In genomic region chr2:216992056-216992455, GRCh38 we compare ENCODE assay signal across 26 cellular contexts.
DNase-seq lines count a peak whose midpoint lies in the region; ATAC-seq and TF ChIP-seq lines count a peak whose summit lies in the region.
"Had no signal": no experiment of that assay in that cellular context is flagged by ENCODE, and none has a peak within 500 bp of the region (broad histone marks: within the 10 kb centered on the region; RNA-seq: fewer than 3 reads in every experiment).

No MANE protein-coding gene starts in this region.

- H3K27ac Mint-ChIP-seq in mesothelial cell of epicardium = peak overlapping the region; percentile 81
- H3K27ac Mint-ChIP-seq in T-helper 17 cell = no peak overlapping the region
- H3K27ac Mint-ChIP-seq in neural progenitor cell = no peak overlapping the region
- H3K27ac Mint-ChIP-seq: CD4-positive, alpha-beta T cell; stimulated activated naive CD8-positive, alpha-beta T cell treated with anti-CD3 and anti-CD28 coated beads, Interleukin-15, Interleukin-2, amounts not matched to agents 100 ng/mL and 50 ng/mL, for 24 hours had no signal

- H3K9me3 Mint-ChIP-seq in mesothelial cell of epicardium (peaks cover 14% of the 10 kb centered on the region), neural progenitor cell (no peaks in the 10 kb centered on the region)
- H3K9me3 Mint-ChIP-seq: CD4-positive, alpha-beta T cell; stimulated activated naive CD8-positive, alpha-beta T cell treated with anti-CD3 and anti-CD28 coated beads, Interleukin-15, Interleukin-2, amounts not matched to agents 100 ng/mL and 50 ng/mL, for 24 hours had no signal

- no peaks in the 10 kb centered on the region for H3K36me3 Mint-ChIP-seq in mesothelial cell of epicardium
- H3K36me3 Mint-ChIP-seq in T-helper 17 cell (ENCODE audit: low read depth) = no peaks in the 10 kb centered on the region
- no peaks in the 10 kb centered on the region for H3K36me3 Mint-ChIP-seq in neural progenitor cell

- H3K4me1 Mint-ChIP-seq in mesothelial cell of epicardium = peaks cover 24% of the 10 kb centered on the region
- no peaks in the 10 kb centered on the region for H3K4me1 Mint-ChIP-seq in T-helper 17 cell
- peaks cover 6% of the 10 kb centered on the region for H3K4me1 Mint-ChIP-seq in neural progenitor cell

- H3K36me3 ChIP-seq in right atrium auricular region (no peaks in the 10 kb centered on the region), testis (ENCODE audit: low read depth, missing control alignments) (no peaks in the 10 kb centered on the region), neural progenitor cell (no peaks in the 10 kb centered on the region)
- H3K36me3 ChIP-seq: lower lobe of right lung, thyroid gland had no signal

- no peaks in the 10 kb centered on the region for H3K79me2 ChIP-seq in neural progenitor cell (ENCODE audit: low read depth)

- DNase-seq in Right ventricle myocardium superior = peak; percentile 60
- DNase-seq in right atrium auricular region (ENCODE audit: low spot score) = no peak
- DNase-seq in choroid plexus epithelial cell (ENCODE audit: low read depth) = peak; percentile 52
- no peak for DNase-seq in mesothelial cell of epicardium (ENCODE audit: low spot score in 2 of 2, unreplicated experiment in 2 of 2)
- DNase-seq in testis = peak; percentile 34
- no peak for DNase-seq in T-helper 17 cell
- no peak for DNase-seq in neural progenitor cell (ENCODE audit: low spot score)
- DNase-seq: activated CD4-positive, alpha-beta T cell treated with anti-CD3 and anti-CD28 coated beads for 4 hours; activated CD8-positive, alpha-beta memory T cell treated with anti-CD3 and anti-CD28 coated beads for 24 hours; activated gamma-delta T cell; activated T-cell treated with anti-CD3 and anti-CD28 coated beads, Interleukin-2, amount 50 U/mL, for 1 hour; CD4-positive, alpha-beta T cell; dorsolateral prefrontal cortex; H7; lower lobe of right lung; NCI-H2107; NCI-H524; PC-9; SHP77; T-helper 9 cell; thyroid gland had no signal

- intact Hi-C loops in Right ventricle myocardium superior (cut with DNase I) (no loop called here), testis (cut with DNase I; ENCODE audit: low total_unique reads) (no loop called here)

- no peak overlapping the region for H3K9ac ChIP-seq in neural progenitor cell
- H3K9ac ChIP-seq: KMS-11 had no signal

- no peak overlapping the region for H3K4me2 ChIP-seq in neural progenitor cell
- H3K4me2 ChIP-seq: KMS-11, PC-9 had no signal

- H3F3A ChIP-seq in neural progenitor cell (ENCODE audit: low read depth) = no peaks in the 10 kb centered on the region

- 57 to 63% methylated on average over 2 of the region's 2 CpGs for WGBS in testis, 2 donors

- TF ChIP-seq CTCF in right atrium auricular region (IDR thresholded peaks at IDR 0.05) (no peak), choroid plexus epithelial cell (conservative IDR thresholded peaks at IDR 0.05; ENCODE audit: low read depth, low read length) (no peak), mesothelial cell of epicardium (IDR thresholded peaks at IDR 0.05; ENCODE audit: unreplicated experiment) (no peak), testis (IDR thresholded peaks at IDR 0.05) (no peak), neural progenitor cell (IDR thresholded peaks at IDR 0.05) (no peak)

- no peaks in the 10 kb centered on the region for H3K27me3 Mint-ChIP-seq in mesothelial cell of epicardium (ENCODE audit: low read depth)
- peaks cover 4% of the 10 kb centered on the region for H3K27me3 Mint-ChIP-seq in T-helper 17 cell
- peaks cover 2% of the 10 kb centered on the region for H3K27me3 Mint-ChIP-seq in neural progenitor cell (ENCODE audit: insufficient read depth, low read depth)
- H3K27me3 Mint-ChIP-seq: CD4-positive, alpha-beta T cell had no signal

- no peak for TF ChIP-seq POLR2A in testis (IDR thresholded peaks at IDR 0.05)

- H3K4me3 Mint-ChIP-seq in mesothelial cell of epicardium = no peak overlapping the region
- H3K4me3 Mint-ChIP-seq in T-helper 17 cell = no peak overlapping the region
- H3K4me3 Mint-ChIP-seq in neural progenitor cell = no peak overlapping the region
- H3K4me3 Mint-ChIP-seq: CD4-positive, alpha-beta T cell; neural crest cell; stimulated activated naive CD8-positive, alpha-beta T cell treated with anti-CD3 and anti-CD28 coated beads, Interleukin-15, Interleukin-2, amounts not matched to agents 100 ng/mL and 50 ng/mL, for 24 hours had no signal

- H3K4me1 ChIP-seq in right atrium auricular region (peaks cover 0 to 27% of the 10 kb centered on the region in 2 donors), testis (no peaks in the 10 kb centered on the region), neural progenitor cell (peaks cover 16% of the 10 kb centered on the region)
- H3K4me1 ChIP-seq: thyroid gland had no signal

- H3K4me3 ChIP-seq in right atrium auricular region = no peak overlapping the region
- H3K4me3 ChIP-seq in choroid plexus epithelial cell (ENCODE audit: low read depth, low read length) = no peak overlapping the region
- no peak overlapping the region for H3K4me3 ChIP-seq in testis
- H3K4me3 ChIP-seq in neural progenitor cell = no peak overlapping the region
- H3K4me3 ChIP-seq: dorsolateral prefrontal cortex, lower lobe of right lung, PC-9, thyroid gland had no signal

- H3K27me3 ChIP-seq in right atrium auricular region (no peaks in the 10 kb centered on the region), testis (no peaks in the 10 kb centered on the region), neural progenitor cell (no peaks in the 10 kb centered on the region)
- H3K27me3 ChIP-seq: thyroid gland had no signal

- H3K9me3 ChIP-seq in right atrium auricular region (no peaks in the 10 kb centered on the region), testis (no peaks in the 10 kb centered on the region), T-helper 17 cell (ENCODE audit: control insufficient read depth, low read length, poor library complexity, severe bottlenecking) (no peaks in the 10 kb centered on the region), neural progenitor cell (ENCODE audit: low read depth) (no peaks in the 10 kb centered on the region)
- H3K9me3 ChIP-seq: lower lobe of right lung, thyroid gland had no signal

- no peaks in the 10 kb centered on the region for H4K20me1 ChIP-seq in neural progenitor cell (ENCODE audit: low read depth)

- no peak overlapping the region for H2AFZ ChIP-seq in neural progenitor cell (replicated peaks)
- H2AFZ ChIP-seq: PC-9 had no signal

- no peak for ATAC-seq in Right ventricle myocardium superior (ENCODE audit: poor library complexity)
- ATAC-seq in T-helper 17 cell = no peak
- no peak for ATAC-seq in HG03097 (IDR thresholded peaks at IDR 0.05; ENCODE audit: low FRiP score, unreplicated experiment)
- ATAC-seq: lower lobe of right lung had no signal

- H3K27ac ChIP-seq in right atrium auricular region = no peak overlapping the region
- no peak overlapping the region for H3K27ac ChIP-seq in testis
- no peak overlapping the region for H3K27ac ChIP-seq in neural progenitor cell
- H3K27ac ChIP-seq: dorsolateral prefrontal cortex, KMS-11, lower lobe of right lung, PC-9, thyroid gland, VCaP had no signal

Comparison
In these comparisons a context has a peak if more than half of its experiments do, and no peak if none do; other contexts are left out.
1. DNase-seq: peak in Right ventricle myocardium superior (single experiment), choroid plexus epithelial cell (single experiment) and testis (single experiment); none in right atrium auricular region (single experiment), mesothelial cell of epicardium (0 of 2), T-helper 17 cell (0 of 3) and neural progenitor cell (single experiment).